ENCODE assay signal across 8 cellular contexts in genomic region chr11:128422576-128423370, GRCh38.
DNase-seq lines count a peak whose midpoint lies in the region; ATAC-seq lines count a peak whose summit lies in the region.

No MANE protein-coding gene starts in this region.

- H3K36me3 Mint-ChIP-seq in activated naive CD8-positive, alpha-beta T cell = no peaks in the 10 kb centered on the region

- H3K27me3 ChIP-seq in SJCRH30 = no peaks in the 10 kb centered on the region

- peak overlapping the region; percentile 79 for H3K4me3 Mint-ChIP-seq in activated naive CD8-positive, alpha-beta T cell

- no peaks in the 10 kb centered on the region for H3K9me3 Mint-ChIP-seq in activated naive CD8-positive, alpha-beta T cell (ENCODE audit: low read depth)

- no peaks in the 10 kb centered on the region for H3K36me3 ChIP-seq in SJCRH30

- peaks cover 11% of the 10 kb centered on the region for H3K4me1 ChIP-seq in SJCRH30

- intact Hi-C loops in posterior cingulate gyrus (cut with DNase I) = no loop called here

- H3K9me3 ChIP-seq in SJCRH30 (replicated peaks) = no peaks in the 10 kb centered on the region

- DNase-seq in T-helper 1 cell (peak; percentile 61 to 90 (median 76)), SJCRH30 (no peak), posterior cingulate gyrus (no peak), occipital lobe (lab: John Stamatoyannopoulos, UW) (no peak)
- DNase-seq in stimulated activated CD4-positive, alpha-beta T cell treated with anti-CD3 and anti-CD28 coated beads, Interleukin-15, amount 100 ng/mL, for 1 hour (ENCODE audit: low read depth in 1 of 2, low spot score in 1 of 2) = peak; percentile 71 to 76

- ATAC-seq in HG02610 (IDR thresholded peaks at IDR 0.05; ENCODE audit: unreplicated experiment) (peak; percentile 33), HG03025 (IDR thresholded peaks at IDR 0.05; ENCODE audit: low FRiP score, unreplicated experiment) (no peak)

- peaks cover 64% of the 10 kb centered on the region for H3K4me1 Mint-ChIP-seq in activated naive CD8-positive, alpha-beta T cell (ENCODE audit: low read depth)

- no peak overlapping the region for H3K27ac ChIP-seq in SJCRH30

- no peaks in the 10 kb centered on the region for H3K27me3 Mint-ChIP-seq in activated naive CD8-positive, alpha-beta T cell

- H3K4me3 ChIP-seq in SJCRH30 = no peak overlapping the region

- H3K27ac Mint-ChIP-seq in activated naive CD8-positive, alpha-beta T cell = peak overlapping the region; percentile 94

Comparison
In these comparisons a context has a peak if more than half of its experiments do, and no peak if none do; other contexts are left out.
1. DNase-seq: peak in T-helper 1 cell (5 of 5) and stimulated activated CD4-positive, alpha-beta T cell treated with anti-CD3 and anti-CD28 coated beads, Interleukin-15, amount 100 ng/mL, for 1 hour (2 of 2); none in SJCRH30 (0 of 2), posterior cingulate gyrus (0 of 10) and occipital lobe (single experiment).